In the genomic region with DNA sequence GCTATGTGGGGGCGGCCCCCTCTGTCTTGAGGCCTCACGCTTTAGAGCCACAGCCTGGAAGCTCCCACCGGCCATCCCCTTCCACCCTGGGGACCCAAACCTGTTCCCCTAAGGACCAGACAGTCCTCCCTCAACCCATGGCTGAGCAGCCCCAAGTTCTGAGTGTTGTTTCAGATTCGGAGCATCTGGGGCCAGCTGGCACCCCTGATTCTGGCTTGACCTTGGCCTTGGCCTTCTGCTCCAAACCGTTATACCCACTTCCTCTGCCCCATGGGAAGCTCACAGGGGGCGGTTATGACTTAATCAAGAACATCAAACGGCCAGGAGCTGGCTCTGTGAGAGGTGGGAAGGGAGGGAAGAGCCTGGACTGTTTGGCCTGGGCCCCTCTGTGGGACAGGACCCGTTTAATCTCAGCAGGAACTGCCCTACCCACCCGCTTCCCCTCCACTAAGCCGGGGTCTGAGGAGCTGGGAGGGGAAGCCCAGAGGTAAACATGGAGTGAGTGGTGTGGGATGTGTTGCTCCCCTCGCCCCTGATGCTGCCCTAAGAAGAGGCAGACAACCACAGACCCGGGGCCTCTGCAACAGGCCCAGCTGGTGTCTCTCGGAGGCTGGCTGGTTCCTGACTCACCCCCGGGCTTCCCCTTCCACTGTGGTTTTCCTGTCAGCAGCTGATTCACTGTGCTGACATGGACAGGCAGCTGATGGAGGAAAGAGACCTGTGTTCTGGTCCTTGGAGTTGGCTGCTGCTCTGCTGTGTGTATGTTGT, we compare ENCODE assay signal across 9 cellular contexts. TPM values are rescaled to one million over a fixed set of nuclear protein-coding genes. Genes with fewer than 3 reads are reported as not detected.
A peak's percentile ranks its signal among the peaks of the same experiment; 100 is the strongest.
DNase-seq lines count a peak whose midpoint lies in the region; ATAC-seq, FAIRE-seq and TF ChIP-seq lines count a peak whose summit lies in the region.
"Had no signal": no experiment of that assay in that cellular context is flagged by ENCODE, and none has a peak within 500 bp of the region (broad histone marks: within the 10 kb centered on the region; RNA-seq: fewer than 3 reads in every experiment).

No MANE protein-coding gene starts in this region.

- no peak for TF ChIP-seq EP300 in A549 (IDR thresholded peaks at IDR 0.05)

- peak; percentile 20 to 25; a peak in 5 of 6 replicates for ATAC-seq in A549
- ATAC-seq in GM19035 (IDR thresholded peaks at IDR 0.05; ENCODE audit: unreplicated experiment), result peak; percentile 41
- peak; percentile 34 for ATAC-seq in HG03280 (IDR thresholded peaks at IDR 0.05; ENCODE audit: unreplicated experiment)

- H3K4me3 ChIP-seq in A549, result no peak overlapping the region

- FAIRE-seq in A549 (lab: Jason Lieb, UNC), result no peak
- FAIRE-seq: G401.6 had no signal

- no peak for TF ChIP-seq CTCF in A549 (IDR thresholded peaks at IDR 0.05)

- peak overlapping the region; percentile 5 to 72; a peak in 4 of 6 replicates for H3K27ac ChIP-seq in A549

- H3K9me3 ChIP-seq in A549, result no peaks in the 10 kb centered on the region

- no peak overlapping the region for H3K4me2 ChIP-seq in A549

- 66% methylated on average over 10 of the region's 14 CpGs for WGBS in A549 (ENCODE audit: missing lambda C conversion rate)

- POLR2A ChIA-PET in A549 (lab: Yijun Ruan, JAX), result interaction anchor here (1.3 kb wide), 1 partner anchor 48 kb away, joined by 4 read pairs; no protein-coding TSS in a partner anchor

- no peak for TF ChIP-seq RAD21 in A549 (conservative IDR thresholded peaks at IDR 0.05 in 1 of 2, IDR thresholded peaks at IDR 0.05 in 1 of 2)

- no peak for TF ChIP-seq POLR2A in A549 (IDR thresholded peaks at IDR 0.05; ENCODE audit: low read length)

- peaks cover 19% of the 10 kb centered on the region for H3K4me1 ChIP-seq in A549

- DNase-seq in A549 (ENCODE audit: low read depth in 1 of 2, low spot score in 1 of 2) (peak; percentile 43 to 75), T-helper 1 cell (peak; percentile 73 to 90 (median 81)), amniotic epithelial cell (ENCODE audit: low read depth) (peak; percentile 97), iPS-NIHi7 (ENCODE audit: extremely low spot score) (peak; percentile 7), NCI-H2227 (lab: John Stamatoyannopoulos, UW; ENCODE audit: unreplicated experiment) (no peak)
- peak; percentile 89 to 92 for DNase-seq in stimulated activated CD4-positive, alpha-beta T cell treated with anti-CD3 and anti-CD28 coated beads, Interleukin-2, amount 100 ng/mL, for 24 hours

- CTCF ChIA-PET in A549 (lab: Yijun Ruan, JAX), result interaction anchor here (0.8 to 27.1 kb wide), 6 partner anchors 10 to 342 kb away, joined by 3 to 865 read pairs (median 5); no protein-coding TSS in a partner anchor

TF ChIP-seq in A549, 52 proteins besides CTCF, POLR2A, EP300 and RAD21:
- TF ChIP-seq FOSL2 (IDR thresholded peaks at IDR 0.05), result no peak
- TF ChIP-seq FOSL2 (CRISPR knock-in tag; IDR thresholded peaks at IDR 0.05), result peak; percentile 41; the same call in 1 of the 2 replicates
- no peak for TF ChIP-seq BHLHE40 (IDR thresholded peaks at IDR 0.05; ENCODE audit: low read depth, low read length)
- no peak for TF ChIP-seq HOXB13 (CRISPR knock-in tag; IDR thresholded peaks at IDR 0.05; ENCODE audit: low read depth)

RNA-seq across cellular contexts. Expression of a gene that starts 3.4 kb away (rescaled TPM):
- 3.0 and 3.2 TPM in 2 replicates for polyA plus RNA-seq in A549 (2011; rRNA removed)
- 1.9 and 2.7 TPM in 2 replicates for polyA plus RNA-seq in A549 (2012; cell fraction: cytosol; rRNA removed)
- 3.0 and 3.6 TPM in 2 replicates for polyA plus RNA-seq in A549 (2012; cell fraction: nucleus; rRNA removed)
- polyA plus RNA-seq in A549 (2017; fragmentation: RNase III; extraction: RNeasy Plus Mini Kit Qiagen cat#74134 plus additional on column Dnase treatment), result 2.8 to 3.8 TPM (median 3.4 TPM) in 3 replicates
- polyA minus RNA-seq in A549 (2011; rRNA and poly(A)+ RNA removed), result 3.8 and 3.9 TPM in 2 replicates
